In the genomic region with DNA sequence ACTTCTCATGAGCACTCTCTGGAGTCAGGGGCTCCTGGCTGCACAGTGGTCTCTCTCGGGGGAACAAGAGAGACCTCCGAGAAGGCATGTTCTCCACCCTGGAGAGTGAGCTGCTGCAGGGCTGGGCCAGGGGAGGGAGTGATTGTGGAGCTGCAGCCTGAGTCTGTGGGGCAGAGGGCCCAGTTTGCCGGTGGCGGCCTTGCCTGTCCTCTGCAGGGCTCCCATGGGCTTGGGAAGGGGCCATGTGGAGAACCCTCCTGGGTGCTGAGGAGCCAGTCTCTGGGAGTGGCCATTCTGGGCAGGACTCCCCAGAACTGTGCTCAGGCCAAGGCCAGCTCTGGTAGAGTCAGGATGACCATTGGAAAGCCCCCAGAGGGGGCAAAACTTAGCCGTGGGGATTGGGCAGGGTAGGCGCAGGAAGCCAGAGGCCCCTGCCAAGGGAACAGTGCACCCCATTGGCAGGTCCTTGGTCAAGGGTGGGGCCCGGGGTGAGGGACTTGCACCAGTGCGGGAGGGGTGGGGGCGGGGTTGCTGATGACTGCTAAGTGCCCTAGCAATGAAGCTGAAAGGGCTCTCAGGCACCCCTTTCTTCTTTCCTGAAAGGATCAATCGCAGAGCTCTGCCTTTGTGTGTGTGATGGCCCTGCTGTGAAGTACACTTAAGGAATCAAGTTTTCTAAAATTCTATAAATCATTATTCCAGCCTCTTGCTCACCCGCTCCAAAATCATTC, we compare ENCODE assay signal across 1 cellular context.
TF ChIP-seq lines count a peak whose summit lies in the region.

No MANE protein-coding gene starts in this region.

TF ChIP-seq in H1, 55 proteins besides CTCF, POLR2A, EP300 and RAD21:
- TF ChIP-seq, protein P1, sequence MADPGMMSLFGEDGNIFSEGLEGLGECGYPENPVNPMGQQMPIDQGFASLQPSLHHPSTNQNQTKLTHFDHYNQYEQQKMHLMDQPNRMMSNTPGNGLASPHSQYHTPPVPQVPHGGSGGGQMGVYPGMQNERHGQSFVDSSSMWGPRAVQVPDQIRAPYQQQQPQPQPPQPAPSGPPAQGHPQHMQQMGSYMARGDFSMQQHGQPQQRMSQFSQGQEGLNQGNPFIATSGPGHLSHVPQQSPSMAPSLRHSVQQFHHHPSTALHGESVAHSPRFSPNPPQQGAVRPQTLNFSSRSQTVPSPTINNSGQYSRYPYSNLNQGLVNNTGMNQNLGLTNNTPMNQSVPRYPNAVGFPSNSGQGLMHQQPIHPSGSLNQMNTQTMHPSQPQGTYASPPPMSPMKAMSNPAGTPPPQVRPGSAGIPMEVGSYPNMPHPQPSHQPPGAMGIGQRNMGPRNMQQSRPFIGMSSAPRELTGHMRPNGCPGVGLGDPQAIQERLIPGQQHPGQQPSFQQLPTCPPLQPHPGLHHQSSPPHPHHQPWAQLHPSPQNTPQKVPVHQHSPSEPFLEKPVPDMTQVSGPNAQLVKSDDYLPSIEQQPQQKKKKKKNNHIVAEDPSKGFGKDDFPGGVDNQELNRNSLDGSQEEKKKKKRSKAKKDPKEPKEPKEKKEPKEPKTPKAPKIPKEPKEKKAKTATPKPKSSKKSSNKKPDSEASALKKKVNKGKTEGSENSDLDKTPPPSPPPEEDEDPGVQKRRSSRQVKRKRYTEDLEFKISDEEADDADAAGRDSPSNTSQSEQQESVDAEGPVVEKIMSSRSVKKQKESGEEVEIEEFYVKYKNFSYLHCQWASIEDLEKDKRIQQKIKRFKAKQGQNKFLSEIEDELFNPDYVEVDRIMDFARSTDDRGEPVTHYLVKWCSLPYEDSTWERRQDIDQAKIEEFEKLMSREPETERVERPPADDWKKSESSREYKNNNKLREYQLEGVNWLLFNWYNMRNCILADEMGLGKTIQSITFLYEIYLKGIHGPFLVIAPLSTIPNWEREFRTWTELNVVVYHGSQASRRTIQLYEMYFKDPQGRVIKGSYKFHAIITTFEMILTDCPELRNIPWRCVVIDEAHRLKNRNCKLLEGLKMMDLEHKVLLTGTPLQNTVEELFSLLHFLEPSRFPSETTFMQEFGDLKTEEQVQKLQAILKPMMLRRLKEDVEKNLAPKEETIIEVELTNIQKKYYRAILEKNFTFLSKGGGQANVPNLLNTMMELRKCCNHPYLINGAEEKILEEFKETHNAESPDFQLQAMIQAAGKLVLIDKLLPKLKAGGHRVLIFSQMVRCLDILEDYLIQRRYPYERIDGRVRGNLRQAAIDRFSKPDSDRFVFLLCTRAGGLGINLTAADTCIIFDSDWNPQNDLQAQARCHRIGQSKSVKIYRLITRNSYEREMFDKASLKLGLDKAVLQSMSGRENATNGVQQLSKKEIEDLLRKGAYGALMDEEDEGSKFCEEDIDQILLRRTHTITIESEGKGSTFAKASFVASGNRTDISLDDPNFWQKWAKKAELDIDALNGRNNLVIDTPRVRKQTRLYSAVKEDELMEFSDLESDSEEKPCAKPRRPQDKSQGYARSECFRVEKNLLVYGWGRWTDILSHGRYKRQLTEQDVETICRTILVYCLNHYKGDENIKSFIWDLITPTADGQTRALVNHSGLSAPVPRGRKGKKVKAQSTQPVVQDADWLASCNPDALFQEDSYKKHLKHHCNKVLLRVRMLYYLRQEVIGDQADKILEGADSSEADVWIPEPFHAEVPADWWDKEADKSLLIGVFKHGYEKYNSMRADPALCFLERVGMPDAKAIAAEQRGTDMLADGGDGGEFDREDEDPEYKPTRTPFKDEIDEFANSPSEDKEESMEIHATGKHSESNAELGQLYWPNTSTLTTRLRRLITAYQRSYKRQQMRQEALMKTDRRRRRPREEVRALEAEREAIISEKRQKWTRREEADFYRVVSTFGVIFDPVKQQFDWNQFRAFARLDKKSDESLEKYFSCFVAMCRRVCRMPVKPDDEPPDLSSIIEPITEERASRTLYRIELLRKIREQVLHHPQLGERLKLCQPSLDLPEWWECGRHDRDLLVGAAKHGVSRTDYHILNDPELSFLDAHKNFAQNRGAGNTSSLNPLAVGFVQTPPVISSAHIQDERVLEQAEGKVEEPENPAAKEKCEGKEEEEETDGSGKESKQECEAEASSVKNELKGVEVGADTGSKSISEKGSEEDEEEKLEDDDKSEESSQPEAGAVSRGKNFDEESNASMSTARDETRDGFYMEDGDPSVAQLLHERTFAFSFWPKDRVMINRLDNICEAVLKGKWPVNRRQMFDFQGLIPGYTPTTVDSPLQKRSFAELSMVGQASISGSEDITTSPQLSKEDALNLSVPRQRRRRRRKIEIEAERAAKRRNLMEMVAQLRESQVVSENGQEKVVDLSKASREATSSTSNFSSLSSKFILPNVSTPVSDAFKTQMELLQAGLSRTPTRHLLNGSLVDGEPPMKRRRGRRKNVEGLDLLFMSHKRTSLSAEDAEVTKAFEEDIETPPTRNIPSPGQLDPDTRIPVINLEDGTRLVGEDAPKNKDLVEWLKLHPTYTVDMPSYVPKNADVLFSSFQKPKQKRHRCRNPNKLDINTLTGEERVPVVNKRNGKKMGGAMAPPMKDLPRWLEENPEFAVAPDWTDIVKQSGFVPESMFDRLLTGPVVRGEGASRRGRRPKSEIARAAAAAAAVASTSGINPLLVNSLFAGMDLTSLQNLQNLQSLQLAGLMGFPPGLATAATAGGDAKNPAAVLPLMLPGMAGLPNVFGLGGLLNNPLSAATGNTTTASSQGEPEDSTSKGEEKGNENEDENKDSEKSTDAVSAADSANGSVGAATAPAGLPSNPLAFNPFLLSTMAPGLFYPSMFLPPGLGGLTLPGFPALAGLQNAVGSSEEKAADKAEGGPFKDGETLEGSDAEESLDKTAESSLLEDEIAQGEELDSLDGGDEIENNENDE (IDR thresholded peaks at IDR 0.05; ENCODE audit: insufficient replicate concordance, low read length), result no peak
- TF ChIP-seq RNF2 (IDR thresholded peaks at IDR 0.05; ENCODE audit: borderline replicate concordance, low read depth, low read length, missing control alignments, poor library complexity, severe bottlenecking), result no peak
- TF ChIP-seq NRF1 (IDR thresholded peaks at IDR 0.05; ENCODE audit: low read depth, low read length), result no peak
- TF ChIP-seq GABPA (IDR thresholded peaks at IDR 0.05; ENCODE audit: borderline replicate concordance, insufficient read depth, low read length), result no peak
- TF ChIP-seq, protein P2, sequence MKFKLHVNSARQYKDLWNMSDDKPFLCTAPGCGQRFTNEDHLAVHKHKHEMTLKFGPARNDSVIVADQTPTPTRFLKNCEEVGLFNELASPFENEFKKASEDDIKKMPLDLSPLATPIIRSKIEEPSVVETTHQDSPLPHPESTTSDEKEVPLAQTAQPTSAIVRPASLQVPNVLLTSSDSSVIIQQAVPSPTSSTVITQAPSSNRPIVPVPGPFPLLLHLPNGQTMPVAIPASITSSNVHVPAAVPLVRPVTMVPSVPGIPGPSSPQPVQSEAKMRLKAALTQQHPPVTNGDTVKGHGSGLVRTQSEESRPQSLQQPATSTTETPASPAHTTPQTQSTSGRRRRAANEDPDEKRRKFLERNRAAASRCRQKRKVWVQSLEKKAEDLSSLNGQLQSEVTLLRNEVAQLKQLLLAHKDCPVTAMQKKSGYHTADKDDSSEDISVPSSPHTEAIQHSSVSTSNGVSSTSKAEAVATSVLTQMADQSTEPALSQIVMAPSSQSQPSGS (IDR thresholded peaks at IDR 0.05; ENCODE audit: low read length), result no peak
- TF ChIP-seq, protein P3, sequence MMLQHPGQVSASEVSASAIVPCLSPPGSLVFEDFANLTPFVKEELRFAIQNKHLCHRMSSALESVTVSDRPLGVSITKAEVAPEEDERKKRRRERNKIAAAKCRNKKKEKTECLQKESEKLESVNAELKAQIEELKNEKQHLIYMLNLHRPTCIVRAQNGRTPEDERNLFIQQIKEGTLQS (IDR thresholded peaks at IDR 0.05; ENCODE audit: insufficient read depth, low read depth, low read length), result no peak
- peak; percentile 44 for TF ChIP-seq NANOG (IDR thresholded peaks at IDR 0.05; ENCODE audit: insufficient read depth, low read depth, low read length, poor library complexity, severe bottlenecking)
- TF ChIP-seq TAF7 (optimal IDR thresholded peaks at IDR 0.05; ENCODE audit: borderline replicate concordance, low read depth, low read length), result no peak
- TF ChIP-seq, protein P4, sequence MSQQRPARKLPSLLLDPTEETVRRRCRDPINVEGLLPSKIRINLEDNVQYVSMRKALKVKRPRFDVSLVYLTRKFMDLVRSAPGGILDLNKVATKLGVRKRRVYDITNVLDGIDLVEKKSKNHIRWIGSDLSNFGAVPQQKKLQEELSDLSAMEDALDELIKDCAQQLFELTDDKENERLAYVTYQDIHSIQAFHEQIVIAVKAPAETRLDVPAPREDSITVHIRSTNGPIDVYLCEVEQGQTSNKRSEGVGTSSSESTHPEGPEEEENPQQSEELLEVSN (IDR thresholded peaks at IDR 0.05), result no peak
TF ChIP-seq in H1: peak in this region for 1.
